ENCODE assay signal across 2 cellular contexts in genomic region chrX:128408842-128409241, GRCh38.
A peak's percentile ranks its signal among the peaks of the same experiment; 100 is the strongest.
TF ChIP-seq lines count a peak whose summit lies in the region.

No MANE protein-coding gene starts in this region.

TF ChIP-seq in A549, 52 proteins besides CTCF, POLR2A, EP300 and RAD21 (continued from another document):
- TF ChIP-seq KDM1A (IDR thresholded peaks at IDR 0.05; ENCODE audit: low read depth) (no peak), RFX5 (IDR thresholded peaks at IDR 0.05) (no peak), CBX8 (IDR thresholded peaks at IDR 0.05) (no peak)
- TF ChIP-seq, protein P1, sequence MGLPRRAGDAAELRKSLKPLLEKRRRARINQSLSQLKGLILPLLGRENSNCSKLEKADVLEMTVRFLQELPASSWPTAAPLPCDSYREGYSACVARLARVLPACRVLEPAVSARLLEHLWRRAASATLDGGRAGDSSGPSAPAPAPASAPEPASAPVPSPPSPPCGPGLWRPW (IDR thresholded peaks at IDR 0.05), result no peak
- TF ChIP-seq, protein P2, sequence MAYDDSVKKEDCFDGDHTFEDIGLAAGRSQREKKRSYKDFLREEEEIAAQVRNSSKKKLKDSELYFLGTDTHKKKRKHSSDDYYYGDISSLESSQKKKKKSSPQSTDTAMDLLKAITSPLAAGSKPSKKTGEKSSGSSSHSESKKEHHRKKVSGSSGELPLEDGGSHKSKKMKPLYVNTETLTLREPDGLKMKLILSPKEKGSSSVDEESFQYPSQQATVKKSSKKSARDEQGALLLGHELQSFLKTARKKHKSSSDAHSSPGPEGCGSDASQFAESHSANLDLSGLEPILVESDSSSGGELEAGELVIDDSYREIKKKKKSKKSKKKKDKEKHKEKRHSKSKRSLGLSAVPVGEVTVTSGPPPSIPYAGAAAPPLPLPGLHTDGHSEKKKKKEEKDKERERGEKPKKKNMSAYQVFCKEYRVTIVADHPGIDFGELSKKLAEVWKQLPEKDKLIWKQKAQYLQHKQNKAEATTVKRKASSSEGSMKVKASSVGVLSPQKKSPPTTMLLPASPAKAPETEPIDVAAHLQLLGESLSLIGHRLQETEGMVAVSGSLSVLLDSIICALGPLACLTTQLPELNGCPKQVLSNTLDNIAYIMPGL (CRISPR knock-in tag; IDR thresholded peaks at IDR 0.05; ENCODE audit: borderline replicate concordance), result no peak

TF ChIP-seq in neural cell, 6 proteins besides CTCF, POLR2A, EP300 and RAD21 (continued from another document):
- TF ChIP-seq, protein P3, sequence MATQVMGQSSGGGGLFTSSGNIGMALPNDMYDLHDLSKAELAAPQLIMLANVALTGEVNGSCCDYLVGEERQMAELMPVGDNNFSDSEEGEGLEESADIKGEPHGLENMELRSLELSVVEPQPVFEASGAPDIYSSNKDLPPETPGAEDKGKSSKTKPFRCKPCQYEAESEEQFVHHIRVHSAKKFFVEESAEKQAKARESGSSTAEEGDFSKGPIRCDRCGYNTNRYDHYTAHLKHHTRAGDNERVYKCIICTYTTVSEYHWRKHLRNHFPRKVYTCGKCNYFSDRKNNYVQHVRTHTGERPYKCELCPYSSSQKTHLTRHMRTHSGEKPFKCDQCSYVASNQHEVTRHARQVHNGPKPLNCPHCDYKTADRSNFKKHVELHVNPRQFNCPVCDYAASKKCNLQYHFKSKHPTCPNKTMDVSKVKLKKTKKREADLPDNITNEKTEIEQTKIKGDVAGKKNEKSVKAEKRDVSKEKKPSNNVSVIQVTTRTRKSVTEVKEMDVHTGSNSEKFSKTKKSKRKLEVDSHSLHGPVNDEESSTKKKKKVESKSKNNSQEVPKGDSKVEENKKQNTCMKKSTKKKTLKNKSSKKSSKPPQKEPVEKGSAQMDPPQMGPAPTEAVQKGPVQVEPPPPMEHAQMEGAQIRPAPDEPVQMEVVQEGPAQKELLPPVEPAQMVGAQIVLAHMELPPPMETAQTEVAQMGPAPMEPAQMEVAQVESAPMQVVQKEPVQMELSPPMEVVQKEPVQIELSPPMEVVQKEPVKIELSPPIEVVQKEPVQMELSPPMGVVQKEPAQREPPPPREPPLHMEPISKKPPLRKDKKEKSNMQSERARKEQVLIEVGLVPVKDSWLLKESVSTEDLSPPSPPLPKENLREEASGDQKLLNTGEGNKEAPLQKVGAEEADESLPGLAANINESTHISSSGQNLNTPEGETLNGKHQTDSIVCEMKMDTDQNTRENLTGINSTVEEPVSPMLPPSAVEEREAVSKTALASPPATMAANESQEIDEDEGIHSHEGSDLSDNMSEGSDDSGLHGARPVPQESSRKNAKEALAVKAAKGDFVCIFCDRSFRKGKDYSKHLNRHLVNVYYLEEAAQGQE (IDR thresholded peaks at IDR 0.05; ENCODE audit: borderline replicate concordance), result no peak
- TF ChIP-seq SMC3 (conservative IDR thresholded peaks at IDR 0.05; ENCODE audit: poor library complexity), result no peak
- TF ChIP-seq TAF1 (IDR thresholded peaks at IDR 0.05; ENCODE audit: low read depth), result no peak
- TF ChIP-seq MXI1 (conservative IDR thresholded peaks at IDR 0.05; ENCODE audit: poor library complexity, severe bottlenecking), result peak; percentile 68
- TF ChIP-seq POLR2AphosphoS5 (IDR thresholded peaks at IDR 0.05), result peak; percentile 74
